Comparison of ENCODE assay signal across 8 cellular contexts in genomic region chr3:16372362-16373269, GRCh38.
A peak's percentile ranks its signal among the peaks of the same experiment; 100 is the strongest.
DNase-seq lines count a peak whose midpoint lies in the region; ATAC-seq and TF ChIP-seq lines count a peak whose summit lies in the region.

No MANE protein-coding gene starts in this region.

- H3K27ac ChIP-seq in colonic mucosa, result peak overlapping the region; percentile 22

- no peak for DNase-seq in colonic mucosa
- DNase-seq in renal cortical epithelial cell (ENCODE audit: low read depth), result peak; percentile 33
- no peak for DNase-seq in NCI-H2107 treated with DMSO at 0.1 percent for 48 hours (lab: John Stamatoyannopoulos, UW; ENCODE audit: unreplicated experiment)
- DNase-seq in stimulated activated CD4-positive, alpha-beta T cell treated with anti-CD3 and anti-CD28 coated beads, Interleukin-4, amount 100 ng/mL, for 4 hours, result no peak
- no peak for DNase-seq in stimulated activated CD4-positive, alpha-beta T cell treated with anti-CD3 and anti-CD28 coated beads, Interleukin-4, amount 100 ng/mL, for 24 hours

- TF ChIP-seq CTCF in colonic mucosa (IDR thresholded peaks at IDR 0.05), result no peak

- H3K4me1 ChIP-seq in colonic mucosa, result no peaks in the 10 kb centered on the region

- no peaks in the 10 kb centered on the region for H3K27me3 ChIP-seq in colonic mucosa

- ATAC-seq in GM18502 (IDR thresholded peaks at IDR 0.05; ENCODE audit: poor library complexity, unreplicated experiment) (peak; percentile 23), HG03045 (IDR thresholded peaks at IDR 0.05; ENCODE audit: unreplicated experiment) (peak; percentile 27), HG03196 (IDR thresholded peaks at IDR 0.05; ENCODE audit: unreplicated experiment) (no peak)

- H3K9me3 ChIP-seq in colonic mucosa, result no peaks in the 10 kb centered on the region

- intact Hi-C loops in colonic mucosa (cut with DNase I), result no loop called here

- no peak overlapping the region for H3K9ac ChIP-seq in colonic mucosa (ENCODE audit: low read depth in 2 of 2, low read length in 2 of 2)

- H3K4me3 ChIP-seq in colonic mucosa, result no peak overlapping the region

- H3K36me3 ChIP-seq in colonic mucosa, result no peaks in the 10 kb centered on the region
